1 cellular context compared by ENCODE assay signal in the genomic region with DNA sequence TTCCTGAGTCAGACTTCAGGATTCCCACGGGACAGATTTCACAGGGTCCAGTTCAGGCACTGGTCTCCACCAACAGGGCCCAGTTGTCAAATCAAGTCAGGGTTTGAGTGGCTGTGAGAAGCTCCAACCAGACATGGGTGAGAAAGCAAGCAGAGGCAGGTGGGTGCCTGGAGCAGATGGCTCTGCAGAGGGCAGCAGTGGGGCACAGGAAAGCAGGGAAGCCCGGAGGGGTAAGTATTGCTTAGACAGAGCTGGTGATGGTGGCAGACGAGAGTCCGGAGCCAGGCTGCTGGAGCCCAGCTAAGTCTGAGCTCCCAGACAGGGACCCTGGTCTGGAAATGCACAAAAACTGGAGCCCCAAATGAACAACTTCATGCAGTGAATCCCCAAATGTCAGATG.
TF ChIP-seq lines count a peak whose summit lies in the region.

No MANE protein-coding gene starts in this region.

TF ChIP-seq in GM23338, 12 proteins besides CTCF, POLR2A, EP300 and RAD21 (continued from another document):
- TF ChIP-seq, protein P1, sequence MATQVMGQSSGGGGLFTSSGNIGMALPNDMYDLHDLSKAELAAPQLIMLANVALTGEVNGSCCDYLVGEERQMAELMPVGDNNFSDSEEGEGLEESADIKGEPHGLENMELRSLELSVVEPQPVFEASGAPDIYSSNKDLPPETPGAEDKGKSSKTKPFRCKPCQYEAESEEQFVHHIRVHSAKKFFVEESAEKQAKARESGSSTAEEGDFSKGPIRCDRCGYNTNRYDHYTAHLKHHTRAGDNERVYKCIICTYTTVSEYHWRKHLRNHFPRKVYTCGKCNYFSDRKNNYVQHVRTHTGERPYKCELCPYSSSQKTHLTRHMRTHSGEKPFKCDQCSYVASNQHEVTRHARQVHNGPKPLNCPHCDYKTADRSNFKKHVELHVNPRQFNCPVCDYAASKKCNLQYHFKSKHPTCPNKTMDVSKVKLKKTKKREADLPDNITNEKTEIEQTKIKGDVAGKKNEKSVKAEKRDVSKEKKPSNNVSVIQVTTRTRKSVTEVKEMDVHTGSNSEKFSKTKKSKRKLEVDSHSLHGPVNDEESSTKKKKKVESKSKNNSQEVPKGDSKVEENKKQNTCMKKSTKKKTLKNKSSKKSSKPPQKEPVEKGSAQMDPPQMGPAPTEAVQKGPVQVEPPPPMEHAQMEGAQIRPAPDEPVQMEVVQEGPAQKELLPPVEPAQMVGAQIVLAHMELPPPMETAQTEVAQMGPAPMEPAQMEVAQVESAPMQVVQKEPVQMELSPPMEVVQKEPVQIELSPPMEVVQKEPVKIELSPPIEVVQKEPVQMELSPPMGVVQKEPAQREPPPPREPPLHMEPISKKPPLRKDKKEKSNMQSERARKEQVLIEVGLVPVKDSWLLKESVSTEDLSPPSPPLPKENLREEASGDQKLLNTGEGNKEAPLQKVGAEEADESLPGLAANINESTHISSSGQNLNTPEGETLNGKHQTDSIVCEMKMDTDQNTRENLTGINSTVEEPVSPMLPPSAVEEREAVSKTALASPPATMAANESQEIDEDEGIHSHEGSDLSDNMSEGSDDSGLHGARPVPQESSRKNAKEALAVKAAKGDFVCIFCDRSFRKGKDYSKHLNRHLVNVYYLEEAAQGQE (IDR thresholded peaks at IDR 0.05; ENCODE audit: unreplicated experiment): no peak
- no peak for TF ChIP-seq STAT1 (IDR thresholded peaks at IDR 0.05; ENCODE audit: unreplicated experiment)
TF ChIP-seq in GM23338: peak in this region for 0.
